Comparison of ENCODE assay signal across 9 cellular contexts in genomic region chr2:238169021-238169707, GRCh38. TPM values are rescaled to one million over a fixed set of nuclear protein-coding genes. Genes with fewer than 3 reads are reported as not detected.
DNase-seq lines count a peak whose midpoint lies in the region; ATAC-seq and TF ChIP-seq lines count a peak whose summit lies in the region.
"Had no signal": no experiment of that assay in that cellular context is flagged by ENCODE, and none has a peak within 500 bp of the region (broad histone marks: within the 10 kb centered on the region; RNA-seq: fewer than 3 reads in every experiment).

No MANE protein-coding gene starts in this region.

- peaks cover 39% of the 10 kb centered on the region for H3K36me3 Mint-ChIP-seq in WTC11
- peaks cover 19% of the 10 kb centered on the region for H3K36me3 Mint-ChIP-seq in activated CD4-positive, alpha-beta T cell treated with anti-CD3 and anti-CD28 coated beads, Interleukin-2, amount 10 ng/mL, durations not matched to agents 7 days and 5 days (ENCODE audit: low read depth)

- no peak for TF ChIP-seq CTCF in WTC11 (IDR thresholded peaks at IDR 0.05)

- no CpG with 5 or more reads among the region's 6 CpGs for WGBS in trophoblast cell (ENCODE audit: extremely low coverage, insufficient coverage, insufficient read length)

- H3K14ac ChIP-seq in trophoblast cell (ENCODE audit: low read length): no peak overlapping the region

- H2AK5ac ChIP-seq in trophoblast cell (ENCODE audit: low read length): no peak overlapping the region

- H3K36me3 ChIP-seq in skeletal muscle tissue (ENCODE audit: control insufficient read depth in 3 of 3, insufficient read depth in 3 of 3, low read length in 3 of 3): peaks cover 41 to 55% (median 52%) of the 10 kb centered on the region in 3 donors
- peaks cover 42 to 50% of the 10 kb centered on the region in 2 experiments for H3K36me3 ChIP-seq in trophoblast cell (ENCODE audit: control insufficient read depth in 1 of 2, insufficient read depth in 2 of 2, low read length in 2 of 2)

- no peak overlapping the region for H2AFZ ChIP-seq in trophoblast cell (ENCODE audit: insufficient read depth, low read length, poor library complexity)

- CTCF ChIA-PET in WTC11 (lab: Charles Lee): no interaction called here
- CTCF ChIA-PET in activated CD4-positive, alpha-beta T cell treated with anti-CD3 and anti-CD28 coated beads, Interleukin-2, amount 10 ng/mL, durations not matched to agents 7 days and 5 days (lab: Charles Lee): no interaction called here

- POLR2A ChIA-PET in WTC11 (lab: Charles Lee): no interaction called here
- POLR2A ChIA-PET in activated CD4-positive, alpha-beta T cell treated with anti-CD3 and anti-CD28 coated beads, Interleukin-2, amount 10 ng/mL, durations not matched to agents 7 days and 5 days (lab: Charles Lee): interaction anchor here (0.6 kb wide), 1 partner anchor 23 kb away, joined by 4 read pairs; no protein-coding TSS in a partner anchor

- H3K9me3 Mint-ChIP-seq in WTC11: no peaks in the 10 kb centered on the region
- H3K9me3 Mint-ChIP-seq in activated CD4-positive, alpha-beta T cell treated with anti-CD3 and anti-CD28 coated beads, Interleukin-2, amount 10 ng/mL, durations not matched to agents 7 days and 5 days: no peaks in the 10 kb centered on the region

- H4K12ac ChIP-seq in trophoblast cell (ENCODE audit: low read depth, low read length): no peak overlapping the region

- no peak overlapping the region for H3K23ac ChIP-seq in trophoblast cell (ENCODE audit: low read length)

- no peak for ATAC-seq in WTC11

- no peak overlapping the region for H3K4ac ChIP-seq in trophoblast cell (ENCODE audit: low read depth, low read length)

- no peak overlapping the region for H4K8ac ChIP-seq in trophoblast cell (ENCODE audit: low read depth, low read length)

- H3K4me1 ChIP-seq in skeletal muscle tissue (ENCODE audit: control insufficient read depth in 3 of 3, insufficient read depth in 3 of 3, low read length in 3 of 3) (peaks cover 20 to 29% (median 26%) of the 10 kb centered on the region in 3 donors), trophoblast cell (ENCODE audit: control insufficient read depth in 1 of 2, insufficient read depth in 2 of 2, low read length in 2 of 2) (peaks cover 5 to 7% of the 10 kb centered on the region in 2 experiments)

- H3K27me3 Mint-ChIP-seq in WTC11 (ENCODE audit: low read depth): peaks cover 18% of the 10 kb centered on the region
- peaks cover 11% of the 10 kb centered on the region for H3K27me3 Mint-ChIP-seq in activated CD4-positive, alpha-beta T cell treated with anti-CD3 and anti-CD28 coated beads, Interleukin-2, amount 10 ng/mL, durations not matched to agents 7 days and 5 days

- no peak overlapping the region for H3K4me3 ChIP-seq in skeletal muscle tissue (ENCODE audit: low read length in 3 of 3)
- no peak overlapping the region for H3K4me3 ChIP-seq in trophoblast cell (ENCODE audit: low read depth, low read length)

- H2BK120ac ChIP-seq in trophoblast cell (ENCODE audit: insufficient read depth, low read length, poor library complexity): no peak overlapping the region

- H3K27me3 ChIP-seq in skeletal muscle tissue (ENCODE audit: control insufficient read depth in 3 of 3, insufficient read depth in 3 of 3, low read length in 3 of 3): peaks cover 0 to 2% (median 2%) of the 10 kb centered on the region in 3 donors
- H3K27me3 ChIP-seq in trophoblast cell (ENCODE audit: insufficient read depth, low read length): peaks cover 5% of the 10 kb centered on the region

- H3K27ac ChIP-seq in skeletal muscle tissue (ENCODE audit: low read depth, low read length) (peak overlapping the region; percentile 7), trophoblast cell (ENCODE audit: low read depth, low read length) (no peak overlapping the region)

- H2BK5ac ChIP-seq in trophoblast cell (ENCODE audit: low read depth, low read length, poor library complexity): no peak overlapping the region

- no peak overlapping the region for H3K18ac ChIP-seq in trophoblast cell (ENCODE audit: low read length)

- no peak overlapping the region for H3K4me3 Mint-ChIP-seq in WTC11
- no peak overlapping the region for H3K4me3 Mint-ChIP-seq in activated CD4-positive, alpha-beta T cell treated with anti-CD3 and anti-CD28 coated beads, Interleukin-2, amount 10 ng/mL, durations not matched to agents 7 days and 5 days

- H3K9me3 ChIP-seq in skeletal muscle tissue (ENCODE audit: control insufficient read depth in 3 of 3, low read length in 3 of 3) (no peaks in the 10 kb centered on the region), trophoblast cell (ENCODE audit: insufficient read depth, low read depth, low read length) (peaks cover 4% of the 10 kb centered on the region)

- H3K4me1 Mint-ChIP-seq in WTC11: no peaks in the 10 kb centered on the region
- H3K4me1 Mint-ChIP-seq in activated CD4-positive, alpha-beta T cell treated with anti-CD3 and anti-CD28 coated beads, Interleukin-2, amount 10 ng/mL, durations not matched to agents 7 days and 5 days: peaks cover 3% of the 10 kb centered on the region

- no peak overlapping the region for H2BK12ac ChIP-seq in trophoblast cell (ENCODE audit: low read length)

- no peak overlapping the region for H3K27ac Mint-ChIP-seq in WTC11
- no peak overlapping the region for H3K27ac Mint-ChIP-seq in activated CD4-positive, alpha-beta T cell treated with anti-CD3 and anti-CD28 coated beads, Interleukin-2, amount 10 ng/mL, durations not matched to agents 7 days and 5 days

- peaks cover 1% of the 10 kb centered on the region for H3K79me1 ChIP-seq in trophoblast cell (ENCODE audit: low read length)

- DNase-seq in HCEC 1CT: peak; percentile 93
- no peak for DNase-seq in WTC11 (ENCODE audit: low spot score)
- DNase-seq in glomerular visceral epithelial cell (ENCODE audit: extremely low spot score): peak; percentile 86
- no peak for DNase-seq in activated CD4-positive, alpha-beta T cell treated with anti-CD3 and anti-CD28 coated beads, Interleukin-2, amount 10 ng/mL, durations not matched to agents 7 days and 5 days
- DNase-seq in stimulated activated CD8-positive, alpha-beta memory T cell treated with anti-CD3 and anti-CD28 coated beads, Interleukin-4, amount 100 ng/mL, for 48 hours: no peak
- DNase-seq in AML-193 (lab: John Stamatoyannopoulos, UW): no peak
- DNase-seq in trophoblast cell: no peak
- DNase-seq: activated CD4-positive, alpha-beta T cell treated with anti-CD3 and anti-CD28 coated beads for 4 hours had no signal

- no peak overlapping the region for H3K4me2 ChIP-seq in trophoblast cell (ENCODE audit: low read length)

- H3K79me2 ChIP-seq in trophoblast cell (ENCODE audit: control insufficient read depth, insufficient read depth, low read length, poor library complexity): no peaks in the 10 kb centered on the region

- no peak overlapping the region for H4K91ac ChIP-seq in trophoblast cell (ENCODE audit: low read depth, low read length)

- H3K9ac ChIP-seq in skeletal muscle tissue (ENCODE audit: low read depth in 1 of 3, low read length in 3 of 3) (no peak overlapping the region), trophoblast cell (ENCODE audit: low read length) (no peak overlapping the region)

TF ChIP-seq in WTC11, 78 proteins besides CTCF, POLR2A, EP300 and RAD21:
- TF ChIP-seq SMAD3 (CRISPR knock-in tag; IDR thresholded peaks at IDR 0.05; ENCODE audit: borderline replicate concordance) (no peak), ZBTB43 (CRISPR knock-in tag; IDR thresholded peaks at IDR 0.05) (no peak), GABPB1 (CRISPR knock-in tag; IDR thresholded peaks at IDR 0.05) (peak; percentile 48), ZNF232 (CRISPR knock-in tag; IDR thresholded peaks at IDR 0.05) (no peak)

RNA-seq across cellular contexts. Expression of gene ERFE, which starts 10.4 kb away (rescaled TPM):
- total RNA-seq in WTC11 (2021): 4.5 to 6.3 TPM (median 6.0 TPM) in 3 replicates
- 4.2 TPM for total RNA-seq in skeletal muscle tissue
- total RNA-seq in activated CD4-positive, alpha-beta T cell treated with anti-CD3 and anti-CD28 coated beads, Interleukin-2, amount 10 ng/mL, durations not matched to agents 7 days and 5 days: not detected
- polyA plus RNA-seq in trophoblast cell (2013): 0.25 and 0.56 TPM in 2 replicates

RNA-seq across cellular contexts. Expression of gene KLHL30, which starts 30.7 kb away (rescaled TPM):
- total RNA-seq in WTC11 (2021) (0.07 TPM in 1 of 3 replicates, not detected in the others), skeletal muscle tissue (18.3 TPM)
- not detected for total RNA-seq in activated CD4-positive, alpha-beta T cell treated with anti-CD3 and anti-CD28 coated beads, Interleukin-2, amount 10 ng/mL, durations not matched to agents 7 days and 5 days
- 0.11 TPM in 2 replicates for polyA plus RNA-seq in trophoblast cell (2013)

RNA-seq across cellular contexts. Expression of gene ILKAP, which starts 34.3 kb away (rescaled TPM):
- total RNA-seq in WTC11 (2021): 26.4 to 32.7 TPM (median 26.7 TPM) in 3 replicates
- 33.4 TPM for total RNA-seq in skeletal muscle tissue
- total RNA-seq in activated CD4-positive, alpha-beta T cell treated with anti-CD3 and anti-CD28 coated beads, Interleukin-2, amount 10 ng/mL, durations not matched to agents 7 days and 5 days: 10 to 100 TPM; 59.1 to 63.2 TPM
- polyA plus RNA-seq in trophoblast cell (2013): 20.9 and 21.5 TPM in 2 replicates

Comparison
In these comparisons a context has a peak if more than half of its experiments do, and no peak if none do; other contexts are left out.
1. DNase-seq: peak in HCEC 1CT (single experiment) and glomerular visceral epithelial cell (single experiment); none in WTC11 (single experiment), activated CD4-positive, alpha-beta T cell treated with anti-CD3 and anti-CD28 coated beads, Interleukin-2, amount 10 ng/mL, durations not matched to agents 7 days and 5 days (single experiment), stimulated activated CD8-positive, alpha-beta memory T cell treated with anti-CD3 and anti-CD28 coated beads, Interleukin-4, amount 100 ng/mL, for 48 hours (single experiment), AML-193 (0 of 2) and trophoblast cell (0 of 2).
2. RNA of gene KLHL30, which starts 30.7 kb away (total RNA-seq): 18.3 TPM in skeletal muscle tissue (single experiment); 0.07 TPM in WTC11 and not detected in activated CD4-positive, alpha-beta T cell treated with anti-CD3 and anti-CD28 coated beads, Interleukin-2, amount 10 ng/mL, durations not matched to agents 7 days and 5 days; every median in the first group is over 10 times any median in the second.